1 cellular context compared by ENCODE assay signal in genomic region chr11:77087723-77088225, GRCh38.
TF ChIP-seq lines count a peak whose summit lies in the region.

No MANE protein-coding gene starts in this region.

TF ChIP-seq in IMR-90, 13 proteins besides CTCF, POLR2A, EP300 and RAD21:
- no peak for TF ChIP-seq NFE2L2 (IDR thresholded peaks at IDR 0.05; ENCODE audit: low read depth, low read length)
- TF ChIP-seq BHLHE40 (IDR thresholded peaks at IDR 0.05; ENCODE audit: low read depth, low read length), result no peak
- no peak for TF ChIP-seq SMC3 (IDR thresholded peaks at IDR 0.05; ENCODE audit: low read depth, low read length)
- TF ChIP-seq CHD1 (IDR thresholded peaks at IDR 0.05; ENCODE audit: low read depth, low read length), result no peak
- no peak for TF ChIP-seq MAZ (IDR thresholded peaks at IDR 0.05; ENCODE audit: borderline replicate concordance, low read depth, low read length)
